Comparison of ENCODE assay signal across 27 cellular contexts in the genomic region with DNA sequence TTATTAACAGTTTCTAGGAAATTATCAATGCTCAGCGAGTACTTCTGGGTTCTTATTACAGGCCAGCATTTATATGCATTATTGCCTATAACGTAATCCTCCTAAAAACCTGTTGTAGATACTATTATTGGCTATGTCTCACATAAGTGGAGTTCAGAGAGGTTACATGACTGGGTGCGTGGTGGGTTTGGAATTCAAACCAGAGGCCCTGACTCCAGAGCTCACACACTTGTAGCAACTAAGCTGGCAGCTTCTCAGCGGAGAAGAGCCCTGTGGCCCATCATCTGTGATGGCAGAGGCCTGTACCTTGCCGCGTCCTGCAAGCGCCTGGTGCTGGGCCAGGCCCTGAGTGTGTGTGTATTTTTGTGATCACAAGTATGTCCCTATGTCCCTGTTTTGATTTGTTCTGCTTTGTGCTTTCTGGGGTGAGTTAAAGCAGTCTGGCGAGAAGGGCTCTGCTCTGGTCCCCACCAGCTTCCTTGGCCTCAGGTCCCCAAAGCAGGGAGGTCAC.
"Had no signal": no experiment of that assay in that cellular context is flagged by ENCODE, and none has a peak within 500 bp of the region (broad histone marks: within the 10 kb centered on the region; RNA-seq: fewer than 3 reads in every experiment).

No MANE protein-coding gene starts in this region.

- ATAC-seq: activated CD8-positive, alpha-beta T cell treated with anti-CD3 and anti-CD28 coated beads for 36 hours; activated naive CD4-positive, alpha-beta T cell treated with anti-CD3 and anti-CD28 coated beads, Interleukin-2, amount 50 U/mL, for 72 hours; activated T-cell treated with anti-CD3 and anti-CD28 coated beads, Interleukin-2, amount 50 U/mL, for 4 hours; left lobe of liver; lower lobe of right lung; natural killer cell treated with Interleukin-12 subunit alpha and Interleukin-12 subunit beta and Interleukin-15 and Interleukin-18, amount 100 ng/mL, for 72 hours; psoas muscle; right cardiac atrium; stimulated activated memory B cell treated with anti-CD40 and anti-IgM and Interleukin-4, amounts not matched to agents 10 μg/mL and 1 μg/mL and 100 μg/mL, for 72 hours; stimulated activated naive CD8-positive, alpha-beta T cell treated with anti-CD3 and anti-CD28 coated beads, Interleukin-15, amount 100 ng/mL, for 72 hours had no signal

- H3K9ac ChIP-seq: parathyroid adenoma had no signal

- H2AFZ ChIP-seq: parathyroid adenoma had no signal

- H3K9me3 ChIP-seq: colonic mucosa had no signal

- H3K4me1 ChIP-seq: colonic mucosa, lower lobe of right lung, parathyroid adenoma had no signal

- H3K36me3 ChIP-seq: colonic mucosa had no signal

- H3K4me1 Mint-ChIP-seq: activated B cell treated with CpG ODN at 0.5 μM for 24 hours; stimulated activated memory B cell treated with anti-CD40 and anti-IgM and Interleukin-4, amounts not matched to agents 10 μg/mL and 1 μg/mL and 100 μg/mL, for 72 hours; stimulated activated naive CD8-positive, alpha-beta T cell treated with anti-CD3 and anti-CD28 coated beads, Interleukin-15, amount 100 ng/mL, for 72 hours had no signal

- H3K27me3 ChIP-seq: colonic mucosa, esophagus squamous epithelium had no signal

- H3K4me3 Mint-ChIP-seq: activated B cell treated with CpG ODN at 0.5 μM for 24 hours; activated CD8-positive, alpha-beta T cell treated with anti-CD3 and anti-CD28 coated beads for 36 hours; activated T-cell treated with anti-CD3 and anti-CD28 coated beads, Interleukin-2, amount 50 U/mL, for 4 hours; natural killer cell treated with Interleukin-12 subunit alpha and Interleukin-12 subunit beta and Interleukin-15 and Interleukin-18, amount 100 ng/mL, for 72 hours; stimulated activated memory B cell treated with anti-CD40 and anti-IgM and Interleukin-4, amounts not matched to agents 10 μg/mL and 1 μg/mL and 100 μg/mL, for 72 hours; stimulated activated naive CD8-positive, alpha-beta T cell treated with anti-CD3 and anti-CD28 coated beads, Interleukin-15, amount 100 ng/mL, for 72 hours; T-helper 2 cell treated with Interferon-gamma antibody and Interleukin-4, amounts not matched to agents 5 μg/mL and 100 μg/mL, for 36 hours had no signal

- H3K27ac ChIP-seq: colonic mucosa, epithelial cell of prostate, esophagus squamous epithelium, lower lobe of right lung, parathyroid adenoma, psoas muscle had no signal

- H3K4me3 ChIP-seq: colonic mucosa, esophagus squamous epithelium, lower lobe of right lung, psoas muscle had no signal

- H3K27ac Mint-ChIP-seq: activated B cell treated with CpG ODN at 0.5 μM for 24 hours; activated CD8-positive, alpha-beta T cell treated with anti-CD3 and anti-CD28 coated beads for 36 hours; activated T-helper 2 cell treated with anti-CD3 and anti-CD28 coated beads, Interferon-gamma antibody, Interleukin-2, Interleukin-4, amounts not matched to agents 10 μg/mL and 5 μg/mL and 100 μg/mL, durations not matched to agents 14 hours and 24 hours and 36 hours; natural killer cell treated with Interleukin-12 subunit alpha and Interleukin-12 subunit beta and Interleukin-15 and Interleukin-18, amount 100 ng/mL, for 72 hours; stimulated activated memory B cell treated with anti-CD40 and anti-IgM and Interleukin-4, amounts not matched to agents 10 μg/mL and 1 μg/mL and 100 μg/mL, for 72 hours; stimulated activated naive CD8-positive, alpha-beta T cell treated with anti-CD3 and anti-CD28 coated beads, Interleukin-15, amount 100 ng/mL, for 72 hours; T-helper 2 cell treated with Interferon-gamma antibody and Interleukin-4, amounts not matched to agents 5 μg/mL and 100 μg/mL, for 36 hours had no signal

- H3K9me3 Mint-ChIP-seq: activated B cell treated with CpG ODN at 0.5 μM for 24 hours; natural killer cell treated with Interleukin-12 subunit alpha and Interleukin-12 subunit beta and Interleukin-15 and Interleukin-18, amount 100 ng/mL, for 72 hours had no signal

- H3K27me3 Mint-ChIP-seq: activated B cell treated with CpG ODN at 0.5 μM for 24 hours; activated CD8-positive, alpha-beta T cell treated with anti-CD3 and anti-CD28 coated beads for 36 hours; natural killer cell treated with Interleukin-12 subunit alpha and Interleukin-12 subunit beta and Interleukin-15 and Interleukin-18, amount 100 ng/mL, for 72 hours; stimulated activated memory B cell treated with anti-CD40 and anti-IgM and Interleukin-4, amounts not matched to agents 10 μg/mL and 1 μg/mL and 100 μg/mL, for 72 hours; stimulated activated naive CD8-positive, alpha-beta T cell treated with anti-CD3 and anti-CD28 coated beads, Interleukin-15, amount 100 ng/mL, for 72 hours had no signal

- DNase-seq: activated B cell treated with CpG ODN at 0.5 μM for 24 hours; activated CD4-positive, alpha-beta T cell treated with anti-CD3 and anti-CD28 coated beads, Interleukin-2, amount 50 U/mL, for 1 hour; activated CD8-positive, alpha-beta T cell treated with anti-CD3 and anti-CD28 coated beads for 36 hours; activated T-cell treated with anti-CD3 and anti-CD28 coated beads, Interleukin-2, amount 50 U/mL, for 4 hours; cerebellar nuclear complex; colonic mucosa; effector CD8-positive, alpha-beta T cell; esophagus squamous epithelium; foreskin melanocyte; kidney glomerular epithelial cell; lower lobe of right lung; mesenchymal stem cell; nucleus accumbens; psoas muscle; right cardiac atrium; stimulated activated CD4-positive, alpha-beta T cell treated with anti-CD3 and anti-CD28 coated beads, Interleukin-4, amount 100 ng/mL, for 24 hours; stimulated activated naive CD8-positive, alpha-beta T cell treated with anti-CD3 and anti-CD28 coated beads, Interleukin-15, amount 100 ng/mL, for 72 hours; T-helper 1 cell; trophoblast cell had no signal

- H3K79me2 ChIP-seq: parathyroid adenoma had no signal
